1 cellular context compared by ENCODE assay signal in genomic region chr17:14318109-14318905, GRCh38.
TF ChIP-seq lines count a peak whose summit lies in the region.

No MANE protein-coding gene starts in this region.

TF ChIP-seq in GM23338, 12 proteins besides CTCF, POLR2A, EP300 and RAD21 (continued from another document):
- no peak for TF ChIP-seq ETS1 (IDR thresholded peaks at IDR 0.05)
- TF ChIP-seq ZNF114 (CRISPR knock-in tag; IDR thresholded peaks at IDR 0.05), result no peak
- TF ChIP-seq REST (IDR thresholded peaks at IDR 0.05; ENCODE audit: unreplicated experiment), result no peak
